In the genomic region with DNA sequence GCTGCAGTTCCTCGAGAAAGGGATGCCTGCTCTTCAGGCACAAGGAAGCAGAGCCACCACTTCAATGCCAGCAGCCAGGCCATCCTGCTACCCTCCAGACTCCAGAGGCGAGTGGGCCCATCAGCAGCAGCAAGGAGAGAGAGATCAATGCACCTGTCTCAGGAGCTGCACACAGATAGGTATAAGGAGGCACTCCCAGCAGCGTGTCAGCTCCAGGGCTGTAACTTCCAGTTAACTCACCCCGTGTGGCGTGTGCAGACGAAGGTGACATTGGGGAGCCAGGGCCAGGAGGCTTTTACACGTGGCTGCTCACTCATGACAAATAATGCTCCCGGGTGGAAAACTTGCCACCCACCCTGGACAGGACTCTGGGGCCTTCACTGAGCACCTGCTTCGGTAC, we compare ENCODE assay signal across 1 cellular context.
TF ChIP-seq lines count a peak whose summit lies in the region.

No MANE protein-coding gene starts in this region.

TF ChIP-seq in HepG2, 621 proteins besides CTCF, POLR2A, EP300 and RAD21 (continued from another document):
- TF ChIP-seq, protein P1, sequence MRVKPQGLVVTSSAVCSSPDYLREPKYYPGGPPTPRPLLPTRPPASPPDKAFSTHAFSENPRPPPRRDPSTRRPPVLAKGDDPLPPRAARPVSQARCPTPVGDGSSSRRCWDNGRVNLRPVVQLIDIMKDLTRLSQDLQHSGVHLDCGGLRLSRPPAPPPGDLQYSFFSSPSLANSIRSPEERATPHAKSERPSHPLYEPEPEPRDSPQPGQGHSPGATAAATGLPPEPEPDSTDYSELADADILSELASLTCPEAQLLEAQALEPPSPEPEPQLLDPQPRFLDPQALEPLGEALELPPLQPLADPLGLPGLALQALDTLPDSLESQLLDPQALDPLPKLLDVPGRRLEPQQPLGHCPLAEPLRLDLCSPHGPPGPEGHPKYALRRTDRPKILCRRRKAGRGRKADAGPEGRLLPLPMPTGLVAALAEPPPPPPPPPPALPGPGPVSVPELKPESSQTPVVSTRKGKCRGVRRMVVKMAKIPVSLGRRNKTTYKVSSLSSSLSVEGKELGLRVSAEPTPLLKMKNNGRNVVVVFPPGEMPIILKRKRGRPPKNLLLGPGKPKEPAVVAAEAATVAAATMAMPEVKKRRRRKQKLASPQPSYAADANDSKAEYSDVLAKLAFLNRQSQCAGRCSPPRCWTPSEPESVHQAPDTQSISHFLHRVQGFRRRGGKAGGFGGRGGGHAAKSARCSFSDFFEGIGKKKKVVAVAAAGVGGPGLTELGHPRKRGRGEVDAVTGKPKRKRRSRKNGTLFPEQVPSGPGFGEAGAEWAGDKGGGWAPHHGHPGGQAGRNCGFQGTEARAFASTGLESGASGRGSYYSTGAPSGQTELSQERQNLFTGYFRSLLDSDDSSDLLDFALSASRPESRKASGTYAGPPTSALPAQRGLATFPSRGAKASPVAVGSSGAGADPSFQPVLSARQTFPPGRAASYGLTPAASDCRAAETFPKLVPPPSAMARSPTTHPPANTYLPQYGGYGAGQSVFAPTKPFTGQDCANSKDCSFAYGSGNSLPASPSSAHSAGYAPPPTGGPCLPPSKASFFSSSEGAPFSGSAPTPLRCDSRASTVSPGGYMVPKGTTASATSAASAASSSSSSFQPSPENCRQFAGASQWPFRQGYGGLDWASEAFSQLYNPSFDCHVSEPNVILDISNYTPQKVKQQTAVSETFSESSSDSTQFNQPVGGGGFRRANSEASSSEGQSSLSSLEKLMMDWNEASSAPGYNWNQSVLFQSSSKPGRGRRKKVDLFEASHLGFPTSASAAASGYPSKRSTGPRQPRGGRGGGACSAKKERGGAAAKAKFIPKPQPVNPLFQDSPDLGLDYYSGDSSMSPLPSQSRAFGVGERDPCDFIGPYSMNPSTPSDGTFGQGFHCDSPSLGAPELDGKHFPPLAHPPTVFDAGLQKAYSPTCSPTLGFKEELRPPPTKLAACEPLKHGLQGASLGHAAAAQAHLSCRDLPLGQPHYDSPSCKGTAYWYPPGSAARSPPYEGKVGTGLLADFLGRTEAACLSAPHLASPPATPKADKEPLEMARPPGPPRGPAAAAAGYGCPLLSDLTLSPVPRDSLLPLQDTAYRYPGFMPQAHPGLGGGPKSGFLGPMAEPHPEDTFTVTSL (CRISPR knock-in tag; IDR thresholded peaks at IDR 0.05; ENCODE audit: borderline replicate concordance) = no peak
- TF ChIP-seq, protein P2, sequence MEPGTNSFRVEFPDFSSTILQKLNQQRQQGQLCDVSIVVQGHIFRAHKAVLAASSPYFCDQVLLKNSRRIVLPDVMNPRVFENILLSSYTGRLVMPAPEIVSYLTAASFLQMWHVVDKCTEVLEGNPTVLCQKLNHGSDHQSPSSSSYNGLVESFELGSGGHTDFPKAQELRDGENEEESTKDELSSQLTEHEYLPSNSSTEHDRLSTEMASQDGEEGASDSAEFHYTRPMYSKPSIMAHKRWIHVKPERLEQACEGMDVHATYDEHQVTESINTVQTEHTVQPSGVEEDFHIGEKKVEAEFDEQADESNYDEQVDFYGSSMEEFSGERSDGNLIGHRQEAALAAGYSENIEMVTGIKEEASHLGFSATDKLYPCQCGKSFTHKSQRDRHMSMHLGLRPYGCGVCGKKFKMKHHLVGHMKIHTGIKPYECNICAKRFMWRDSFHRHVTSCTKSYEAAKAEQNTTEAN (CRISPR knock-in tag; conservative IDR thresholded peaks at IDR 0.05) = no peak
- no peak for TF ChIP-seq ATM (IDR thresholded peaks at IDR 0.05; ENCODE audit: borderline replicate concordance)
- TF ChIP-seq, protein P3, sequence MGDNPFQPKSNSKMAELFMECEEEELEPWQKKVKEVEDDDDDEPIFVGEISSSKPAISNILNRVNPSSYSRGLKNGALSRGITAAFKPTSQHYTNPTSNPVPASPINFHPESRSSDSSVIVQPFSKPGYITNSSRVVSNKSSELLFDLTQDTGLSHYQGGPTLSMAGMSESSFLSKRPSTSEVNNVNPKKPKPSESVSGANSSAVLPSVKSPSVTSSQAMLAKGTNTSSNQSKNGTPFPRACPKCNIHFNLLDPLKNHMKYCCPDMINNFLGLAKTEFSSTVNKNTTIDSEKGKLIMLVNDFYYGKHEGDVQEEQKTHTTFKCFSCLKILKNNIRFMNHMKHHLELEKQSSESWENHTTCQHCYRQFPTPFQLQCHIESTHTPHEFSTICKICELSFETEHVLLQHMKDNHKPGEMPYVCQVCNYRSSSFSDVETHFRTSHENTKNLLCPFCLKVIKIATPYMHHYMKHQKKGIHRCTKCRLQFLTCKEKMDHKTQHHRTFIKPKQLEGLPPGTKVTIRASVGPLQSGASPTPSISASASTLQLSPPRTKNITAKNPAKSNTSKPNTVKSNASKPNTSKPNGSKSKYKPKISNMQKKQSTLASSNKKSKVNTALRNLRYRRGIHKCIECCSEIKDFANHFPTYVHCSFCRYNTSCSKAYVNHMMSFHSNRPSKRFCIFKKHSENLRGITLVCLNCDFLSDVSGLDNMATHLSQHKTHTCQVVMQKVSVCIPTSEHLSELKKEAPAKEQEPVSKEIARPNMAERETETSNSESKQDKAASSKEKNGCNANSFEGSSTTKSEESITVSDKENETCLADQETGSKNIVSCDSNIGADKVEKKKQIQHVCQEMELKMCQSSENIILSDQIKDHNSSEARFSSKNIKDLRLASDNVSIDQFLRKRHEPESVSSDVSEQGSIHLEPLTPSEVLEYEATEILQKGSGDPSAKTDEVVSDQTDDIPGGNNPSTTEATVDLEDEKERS (CRISPR knock-in tag; IDR thresholded peaks at IDR 0.05) = no peak
